In genomic region chr9:81814794-81815464, GRCh38 we compare ENCODE assay signal across 8 cellular contexts.
DNase-seq lines count a peak whose midpoint lies in the region; ATAC-seq and TF ChIP-seq lines count a peak whose summit lies in the region.

No MANE protein-coding gene starts in this region.

- H3K4me3 ChIP-seq in esophagus squamous epithelium = no peak overlapping the region

- 22 to 26% methylated on average over 3 of the region's 3 CpGs for WGBS in esophagus squamous epithelium, 2 donors

- ATAC-seq in GM21576 (IDR thresholded peaks at IDR 0.05; ENCODE audit: unreplicated experiment) (peak; percentile 59), foreskin keratinocyte (peak; percentile 61), HG02973 (IDR thresholded peaks at IDR 0.05; ENCODE audit: unreplicated experiment) (no peak)

- H3K27me3 ChIP-seq in foreskin keratinocyte = no peaks in the 10 kb centered on the region
- H3K27me3 ChIP-seq in esophagus squamous epithelium = no peaks in the 10 kb centered on the region

- peak overlapping the region; percentile 43 for H3K27ac Mint-ChIP-seq in Calu3 (ENCODE audit: unreplicated experiment)

- H3K27me3 Mint-ChIP-seq in Calu3 (ENCODE audit: unreplicated experiment) = no peaks in the 10 kb centered on the region

- H3K27ac ChIP-seq in foreskin keratinocyte (no peak overlapping the region), esophagus squamous epithelium (peak overlapping the region in 2 of 4 donors; percentile 44 to 60)

- no peaks in the 10 kb centered on the region for H3K9me3 Mint-ChIP-seq in Calu3 (ENCODE audit: low read depth, unreplicated experiment)

- H3K4me1 Mint-ChIP-seq in Calu3 (ENCODE audit: low read depth, unreplicated experiment) = peaks cover 29% of the 10 kb centered on the region

- BruUV-seq in Calu3 (replicated peaks; lab: Mats Ljungman, UMichigan) = no TSS peak

- no peak for DNase-seq in Calu3
- DNase-seq in NCI-H1048 (lab: John Stamatoyannopoulos, UW) = peak; percentile 18
- DNase-seq in foreskin keratinocyte = peak; percentile 51 to 62
- no peak for DNase-seq in DMS 273 (lab: John Stamatoyannopoulos, UW; ENCODE audit: unreplicated experiment)
- DNase-seq in DMS79 (lab: John Stamatoyannopoulos, UW) = no peak
- no peak for DNase-seq in esophagus squamous epithelium (lab: John Stamatoyannopoulos, UW)

- intact Hi-C loops in Calu3 (cut with micrococcal nuclease; ENCODE audit: unreplicated experiment) (no loop called here), esophagus squamous epithelium (cut with DNase I) (no loop called here)

- peak overlapping the region; percentile 17 for H3K4me3 Mint-ChIP-seq in Calu3 (ENCODE audit: low read depth, unreplicated experiment)

- no peaks in the 10 kb centered on the region for H3K36me3 ChIP-seq in esophagus squamous epithelium

- CTCF ChIA-PET in Calu3 (lab: Charles Lee) = interaction anchor here (0.6 to 1.2 kb wide), 3 partner anchors 85 to 1120 kb away, joined by 3 to 4 read pairs (median 3); partner anchors contain the start of gene TLE1

- TF ChIP-seq CTCF in Calu3 (IDR thresholded peaks at IDR 0.05; ENCODE audit: unreplicated experiment) (no peak), foreskin keratinocyte (conservative IDR thresholded peaks at IDR 0.05) (no peak), esophagus squamous epithelium (IDR thresholded peaks at IDR 0.05) (no peak)

- H3K4me1 ChIP-seq in foreskin keratinocyte (peaks cover 5% of the 10 kb centered on the region), esophagus squamous epithelium (peaks cover 0 to 16% (median 3%) of the 10 kb centered on the region in 3 donors)

- H3K36me3 Mint-ChIP-seq in Calu3 (ENCODE audit: insufficient read depth, unreplicated experiment) = no peaks in the 10 kb centered on the region

- no peaks in the 10 kb centered on the region for H3K9me3 ChIP-seq in esophagus squamous epithelium

- no peak for TF ChIP-seq POLR2A in esophagus squamous epithelium (IDR thresholded peaks at IDR 0.05)

Comparison
In these comparisons a context has a peak if more than half of its experiments do, and no peak if none do; other contexts are left out.
1. DNase-seq: peak in NCI-H1048 (single experiment) and foreskin keratinocyte (2 of 2); none in Calu3 (single experiment), DMS 273 (single experiment), DMS79 (single experiment) and esophagus squamous epithelium (single experiment).